ENCODE assay signal across 36 cellular contexts in the genomic region with DNA sequence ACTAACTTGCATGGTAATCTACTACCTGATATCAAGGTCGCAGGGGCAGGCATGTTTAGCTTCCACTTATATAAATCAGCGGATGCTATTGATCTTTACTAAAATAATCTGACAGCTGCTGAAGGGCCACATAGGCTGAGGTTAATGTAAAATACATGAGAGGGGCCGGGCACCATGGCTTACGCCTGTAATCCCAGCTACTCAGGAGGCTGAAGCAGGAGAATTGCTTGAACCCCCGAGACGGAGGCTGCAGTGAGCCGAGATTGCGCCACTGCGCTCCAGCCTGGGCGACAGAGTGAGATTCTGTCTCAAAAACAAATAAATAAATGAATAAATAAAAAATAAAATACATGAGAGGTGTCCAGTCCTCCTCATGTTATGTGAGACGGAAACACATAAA.
"Had no signal": no experiment of that assay in that cellular context is flagged by ENCODE, and none has a peak within 500 bp of the region (broad histone marks: within the 10 kb centered on the region; RNA-seq: fewer than 3 reads in every experiment).

No MANE protein-coding gene starts in this region.

- H3K4me1 ChIP-seq: adrenal gland, body of pancreas, breast epithelium had no signal

- H3K36me3 ChIP-seq: adrenal gland, brain microvascular endothelial cell, breast epithelium had no signal

- H3K9me3 ChIP-seq: adrenal gland, body of pancreas, breast epithelium had no signal

- ATAC-seq: activated CD4-positive, CD25-positive, alpha-beta regulatory T cell treated with anti-CD3 and anti-CD28 coated beads, Interleukin-2, amount 50 U/mL, for 24 hours; activated CD8-positive, alpha-beta T cell treated with anti-CD3 and anti-CD28 coated beads for 36 hours; activated naive CD4-positive, alpha-beta T cell treated with anti-CD3 and anti-CD28 coated beads, Interleukin-2, amount 50 U/mL, for 72 hours; activated T-cell treated with anti-CD3 and anti-CD28 coated beads, Interleukin-2, amount 50 U/mL, for 4 hours; activated T-cell treated with anti-CD3 and anti-CD28 coated beads, Interleukin-2, amount 50 U/mL, for 72 hours; activated T-helper 17 cell treated with anti-CD3 and anti-CD28 coated beads, Interleukin-2, amount 50 U/mL, for 72 hours; body of pancreas; WTC11 had no signal

- H3K4me3 Mint-ChIP-seq: activated CD4-positive, alpha-beta memory T cell treated with anti-CD3 and anti-CD28 coated beads for 36 hours; activated CD4-positive, alpha-beta T cell treated with anti-CD3 and anti-CD28 coated beads, Interleukin-2, amount 10 ng/mL, durations not matched to agents 24 days and 14 days; activated CD8-positive, alpha-beta T cell treated with anti-CD3 and anti-CD28 coated beads for 36 hours; activated naive CD4-positive, alpha-beta T cell treated with anti-CD3 and anti-CD28 coated beads for 36 hours; activated naive CD8-positive, alpha-beta T cell treated with anti-CD3 and anti-CD28 coated beads for 36 hours; activated T-cell treated with anti-CD3 and anti-CD28 coated beads, Interleukin-2, amount 50 U/mL, for 4 hours; activated T-cell treated with anti-CD3 and anti-CD28 coated beads, Interleukin-2, amount 50 U/mL, for 72 hours; activated T-helper 1 cell treated with anti-CD3 and anti-CD28 coated beads, Interleukin-12 subunit alpha, Interleukin-12 subunit beta, Interleukin-2, Interleukin-4 antibody, amounts not matched to agents 30 ng/mL and 10 ng/mL and 1 ng/mL, durations not matched to agents 14 hours and 24 hours and 36 hours; activated T-helper 17 cell treated with anti-CD3 and anti-CD28 coated beads, Interleukin-2, amount 50 U/mL, for 72 hours; T-helper 1 cell treated with Interleukin-12 subunit alpha and Interleukin-12 subunit beta and Interleukin-4 antibody, amounts not matched to agents 30 μg/mL and 1 μg/mL, for 36 hours; T-helper 2 cell treated with Interferon-gamma antibody and Interleukin-4, amounts not matched to agents 5 μg/mL and 100 μg/mL, for 36 hours; WTC11 had no signal

- H3K4me3 ChIP-seq: adrenal gland, body of pancreas, breast epithelium had no signal

- H3K9me3 Mint-ChIP-seq: activated CD4-positive, alpha-beta T cell treated with anti-CD3 and anti-CD28 coated beads, Interleukin-2, amount 10 ng/mL, durations not matched to agents 24 days and 14 days; activated naive CD4-positive, alpha-beta T cell treated with anti-CD3 and anti-CD28 coated beads for 36 hours; activated T-cell treated with anti-CD3 and anti-CD28 coated beads, Interleukin-2, amount 50 U/mL, for 4 hours; activated T-helper 1 cell treated with anti-CD3 and anti-CD28 coated beads, Interleukin-12 subunit alpha, Interleukin-12 subunit beta, Interleukin-2, Interleukin-4 antibody, amounts not matched to agents 30 ng/mL and 10 ng/mL and 1 ng/mL, durations not matched to agents 14 hours and 24 hours and 36 hours; activated T-helper 17 cell treated with anti-CD3 and anti-CD28 coated beads, Interleukin-2, amount 50 U/mL, for 72 hours; T-helper 1 cell treated with Interleukin-12 subunit alpha and Interleukin-12 subunit beta and Interleukin-4 antibody, amounts not matched to agents 30 μg/mL and 1 μg/mL, for 36 hours had no signal

- H3K27me3 Mint-ChIP-seq: activated CD4-positive, alpha-beta memory T cell treated with anti-CD3 and anti-CD28 coated beads for 36 hours; activated CD4-positive, alpha-beta T cell treated with anti-CD3 and anti-CD28 coated beads, Interleukin-2, amount 10 ng/mL, durations not matched to agents 24 days and 14 days; activated CD8-positive, alpha-beta T cell treated with anti-CD3 and anti-CD28 coated beads for 36 hours; activated naive CD8-positive, alpha-beta T cell treated with anti-CD3 and anti-CD28 coated beads for 36 hours; activated T-helper 17 cell treated with anti-CD3 and anti-CD28 coated beads, Interleukin-2, amount 50 U/mL, for 72 hours had no signal

- H3K36me3 Mint-ChIP-seq: activated CD4-positive, alpha-beta memory T cell treated with anti-CD3 and anti-CD28 coated beads for 36 hours; activated naive CD8-positive, alpha-beta T cell treated with anti-CD3 and anti-CD28 coated beads for 36 hours had no signal

- H3K27me3 ChIP-seq: adrenal gland, body of pancreas, brain microvascular endothelial cell, breast epithelium had no signal

- DNase-seq: activated CD4-positive, alpha-beta memory T cell treated with anti-CD3 and anti-CD28 coated beads for 36 hours; activated CD4-positive, alpha-beta T cell treated with anti-CD3 and anti-CD28 coated beads for 4 hours; activated CD4-positive, alpha-beta T cell treated with anti-CD3 and anti-CD28 coated beads, Interleukin-2, amount 10 ng/mL, durations not matched to agents 24 days and 14 days; activated CD4-positive, alpha-beta T cell treated with anti-CD3 and anti-CD28 coated beads, Interleukin-2, amount 50 U/mL, for 1 hour; activated CD4-positive, alpha-beta T cell treated with anti-CD3 and anti-CD28 coated beads, Interleukin-2, amount 50 U/mL, for 4 hours; activated CD4-positive, CD25-positive, alpha-beta regulatory T cell; activated CD8-positive, alpha-beta memory T cell treated with anti-CD3 and anti-CD28 coated beads, Interleukin-2, amount 50 U/mL, for 4 hours; activated CD8-positive, alpha-beta T cell treated with anti-CD3 and anti-CD28 coated beads for 36 hours; activated effector memory CD4-positive, alpha-beta T cell treated with anti-CD3 and anti-CD28 coated beads, Interleukin-2, amount 50 U/mL, for 16 hours; activated gamma-delta T cell treated with Interleukin-2 at 50 U/mL for 16 hours; activated naive CD4-positive, alpha-beta T cell; activated naive CD4-positive, alpha-beta T cell treated with anti-CD3 and anti-CD28 coated beads for 36 hours; activated naive CD4-positive, alpha-beta T cell treated with anti-CD3 and anti-CD28 coated beads, Interleukin-2, amount 50 U/mL, for 16 hours; activated naive CD8-positive, alpha-beta T cell treated with anti-CD3 and anti-CD28 coated beads for 36 hours; activated T-cell treated with anti-CD3 and anti-CD28 coated beads for 4 hours; activated T-cell treated with anti-CD3 and anti-CD28 coated beads, Interleukin-2, amount 50 U/mL, for 1 hour; activated T-cell treated with anti-CD3 and anti-CD28 coated beads, Interleukin-2, amount 50 U/mL, for 4 hours; activated T-cell treated with anti-CD3 and anti-CD28 coated beads, Interleukin-2, amount 50 U/mL, for 72 hours; amniotic stem cell; aorta; body of pancreas; brain microvascular endothelial cell; central memory CD4-positive, alpha-beta T cell; T-helper 1 cell; T-helper 2 cell; T-helper 9 cell had no signal

- H3K27ac ChIP-seq: adrenal gland, body of pancreas, brain microvascular endothelial cell, breast epithelium, VCaP had no signal

- H3K27ac Mint-ChIP-seq: activated CD4-positive, alpha-beta memory T cell treated with anti-CD3 and anti-CD28 coated beads for 36 hours; activated CD4-positive, alpha-beta T cell treated with anti-CD3 and anti-CD28 coated beads, Interleukin-2, amount 10 ng/mL, durations not matched to agents 24 days and 14 days; activated CD8-positive, alpha-beta T cell treated with anti-CD3 and anti-CD28 coated beads for 36 hours; activated naive CD4-positive, alpha-beta T cell treated with anti-CD3 and anti-CD28 coated beads for 36 hours; activated naive CD8-positive, alpha-beta T cell treated with anti-CD3 and anti-CD28 coated beads for 36 hours; activated T-cell treated with anti-CD3 and anti-CD28 coated beads, Interleukin-2, amount 50 U/mL, for 72 hours; activated T-helper 1 cell treated with anti-CD3 and anti-CD28 coated beads, Interleukin-12 subunit alpha, Interleukin-12 subunit beta, Interleukin-2, Interleukin-4 antibody, amounts not matched to agents 30 ng/mL and 10 ng/mL and 1 ng/mL, durations not matched to agents 14 hours and 24 hours and 36 hours; activated T-helper 17 cell treated with anti-CD3 and anti-CD28 coated beads, Interleukin-2, amount 50 U/mL, for 72 hours; T-helper 1 cell treated with Interleukin-12 subunit alpha and Interleukin-12 subunit beta and Interleukin-4 antibody, amounts not matched to agents 30 μg/mL and 1 μg/mL, for 36 hours; T-helper 2 cell treated with Interferon-gamma antibody and Interleukin-4, amounts not matched to agents 5 μg/mL and 100 μg/mL, for 36 hours; WTC11 had no signal
